ENCODE assay signal across 13 cellular contexts in the genomic region with DNA sequence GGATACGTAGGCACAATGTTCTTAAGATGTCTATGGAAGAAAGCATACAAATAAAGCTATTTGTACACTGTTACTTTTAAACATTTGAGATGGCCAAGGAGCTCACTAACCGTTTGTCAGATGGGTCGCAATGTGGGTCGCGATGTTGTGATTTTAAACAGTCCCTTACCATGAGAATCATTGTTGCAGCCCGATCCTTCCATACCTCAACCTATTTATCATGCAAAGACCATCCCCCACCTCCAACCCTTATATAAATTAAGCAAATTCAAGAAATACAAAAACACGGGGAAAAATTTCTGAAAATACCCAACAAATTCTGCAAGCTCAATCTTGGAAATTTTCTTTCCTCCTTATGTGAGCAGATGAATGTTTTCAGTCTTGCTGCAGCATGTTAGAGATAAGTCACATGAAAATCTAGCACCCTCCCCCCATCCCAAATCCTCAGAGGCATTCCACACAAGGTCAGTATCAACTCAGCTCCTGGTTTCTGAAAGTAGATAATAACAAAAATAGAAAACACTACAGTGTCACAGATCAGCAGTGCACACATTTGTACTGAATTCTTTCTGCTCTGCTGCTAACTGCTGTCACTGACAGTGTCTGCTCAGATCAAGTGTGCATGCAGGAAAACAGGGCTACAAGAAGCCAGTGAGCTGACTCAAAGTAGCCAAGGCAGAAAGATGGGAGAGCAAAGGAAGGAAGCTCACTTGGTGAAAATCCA.
A peak's percentile ranks its signal among the peaks of the same experiment; 100 is the strongest.
DNase-seq lines count a peak whose midpoint lies in the region; ATAC-seq, FAIRE-seq and TF ChIP-seq lines count a peak whose summit lies in the region.
"Had no signal": no experiment of that assay in that cellular context is flagged by ENCODE, and none has a peak within 500 bp of the region (broad histone marks: within the 10 kb centered on the region; RNA-seq: fewer than 3 reads in every experiment).

No MANE protein-coding gene starts in this region.

- H3K36me3 ChIP-seq in iPS-18a (ENCODE audit: control insufficient read depth, low read depth, low read length) (no peaks in the 10 kb centered on the region), testis (ENCODE audit: low read depth, missing control alignments) (no peaks in the 10 kb centered on the region)

- H3K9me3 ChIP-seq in iPS-18a (ENCODE audit: control insufficient read depth, low read depth, low read length) (no peaks in the 10 kb centered on the region), testis (no peaks in the 10 kb centered on the region)

- H3K4me1 ChIP-seq in iPS-18a (ENCODE audit: control insufficient read depth, low read depth, low read length) (peaks cover 19% of the 10 kb centered on the region), testis (no peaks in the 10 kb centered on the region)

- no peak for DNase-seq in activated CD8-positive, alpha-beta T cell treated with anti-CD3 and anti-CD28 coated beads for 36 hours
- DNase-seq in activated CD8-positive, alpha-beta T cell treated with anti-CD3 and anti-CD28 coated beads, Interleukin-2, amount 10 ng/mL, durations not matched to agents 7 days and 5 days, result no peak
- DNase-seq in cerebellar cortex (ENCODE audit: low spot score), result peak; percentile 80
- DNase-seq in testis, result peak; percentile 41
- no peak for DNase-seq in activated gamma-delta T cell (lab: John Stamatoyannopoulos, UW)
- no peak for DNase-seq in RCC 7860 (ENCODE audit: low spot score)
- DNase-seq in activated CD4-positive, alpha-beta T cell treated with anti-CD3 and anti-CD28 coated beads, Interleukin-2, amount 50 U/mL, for 4 hours, result no peak
- DNase-seq: activated naive CD4-positive, alpha-beta T cell treated with anti-CD3 and anti-CD28 coated beads for 36 hours; NCI-H226; small intestine had no signal

- H3K27ac ChIP-seq in iPS-18a (ENCODE audit: low read length), result peak overlapping the region; percentile 91
- peak overlapping the region in 1 of 2 donors; percentile 55 for H3K27ac ChIP-seq in testis

- H3K9me3 Mint-ChIP-seq in activated CD8-positive, alpha-beta T cell treated with anti-CD3 and anti-CD28 coated beads for 36 hours, result peaks cover 3% of the 10 kb centered on the region
- H3K9me3 Mint-ChIP-seq in activated CD8-positive, alpha-beta T cell treated with anti-CD3 and anti-CD28 coated beads, Interleukin-2, amount 10 ng/mL, durations not matched to agents 7 days and 5 days (ENCODE audit: insufficient read depth), result no peaks in the 10 kb centered on the region
- H3K9me3 Mint-ChIP-seq: T-helper 1 cell treated with Interleukin-12 subunit alpha and Interleukin-12 subunit beta and Interleukin-4 antibody, amounts not matched to agents 30 μg/mL and 1 μg/mL, for 36 hours had no signal

- peaks cover 38% of the 10 kb centered on the region for H3K36me3 Mint-ChIP-seq in activated CD8-positive, alpha-beta T cell treated with anti-CD3 and anti-CD28 coated beads for 36 hours (ENCODE audit: low read depth)
- H3K36me3 Mint-ChIP-seq in activated CD8-positive, alpha-beta T cell treated with anti-CD3 and anti-CD28 coated beads, Interleukin-2, amount 10 ng/mL, durations not matched to agents 7 days and 5 days (ENCODE audit: low read depth), result peaks cover 44% of the 10 kb centered on the region

- H3K27ac Mint-ChIP-seq in activated CD8-positive, alpha-beta T cell treated with anti-CD3 and anti-CD28 coated beads for 36 hours, result peak overlapping the region; percentile 21
- H3K27ac Mint-ChIP-seq in activated CD8-positive, alpha-beta T cell treated with anti-CD3 and anti-CD28 coated beads, Interleukin-2, amount 10 ng/mL, durations not matched to agents 7 days and 5 days, result no peak overlapping the region
- H3K27ac Mint-ChIP-seq: activated naive CD4-positive, alpha-beta T cell treated with anti-CD3 and anti-CD28 coated beads for 36 hours; T-helper 1 cell treated with Interleukin-12 subunit alpha and Interleukin-12 subunit beta and Interleukin-4 antibody, amounts not matched to agents 30 μg/mL and 1 μg/mL, for 36 hours had no signal

- H3K9ac ChIP-seq in iPS-18a (ENCODE audit: low read length), result peak overlapping the region; percentile 76

- TF ChIP-seq POLR2A in testis (IDR thresholded peaks at IDR 0.05), result no peak

- H3K27me3 ChIP-seq in iPS-18a (ENCODE audit: control insufficient read depth, insufficient read depth, low read length) (no peaks in the 10 kb centered on the region), testis (no peaks in the 10 kb centered on the region)

- 36 to 43% methylated on average over 7 of the region's 7 CpGs for WGBS in testis, 2 donors

- ATAC-seq in activated CD8-positive, alpha-beta T cell treated with anti-CD3 and anti-CD28 coated beads for 36 hours, result no peak
- ATAC-seq in activated CD8-positive, alpha-beta T cell treated with anti-CD3 and anti-CD28 coated beads, Interleukin-2, amount 10 ng/mL, durations not matched to agents 7 days and 5 days, result no peak
- ATAC-seq: GM12878 had no signal

- H3K27me3 Mint-ChIP-seq in activated CD8-positive, alpha-beta T cell treated with anti-CD3 and anti-CD28 coated beads for 36 hours, result no peaks in the 10 kb centered on the region
- H3K27me3 Mint-ChIP-seq in activated CD8-positive, alpha-beta T cell treated with anti-CD3 and anti-CD28 coated beads, Interleukin-2, amount 10 ng/mL, durations not matched to agents 7 days and 5 days (ENCODE audit: low read depth), result no peaks in the 10 kb centered on the region

- H3K4me1 Mint-ChIP-seq in activated CD8-positive, alpha-beta T cell treated with anti-CD3 and anti-CD28 coated beads for 36 hours (ENCODE audit: low read depth), result peaks cover 16% of the 10 kb centered on the region
- H3K4me1 Mint-ChIP-seq in activated CD8-positive, alpha-beta T cell treated with anti-CD3 and anti-CD28 coated beads, Interleukin-2, amount 10 ng/mL, durations not matched to agents 7 days and 5 days (ENCODE audit: low read depth), result no peaks in the 10 kb centered on the region

- CTCF ChIA-PET in activated CD8-positive, alpha-beta T cell treated with anti-CD3 and anti-CD28 coated beads for 36 hours (lab: Charles Lee), result interaction anchor here (1.2 kb wide), 2 partner anchors 13 to 16 kb away, joined by 3 to 4 read pairs; no protein-coding TSS in a partner anchor
- CTCF ChIA-PET in activated CD8-positive, alpha-beta T cell treated with anti-CD3 and anti-CD28 coated beads, Interleukin-2, amount 10 ng/mL, durations not matched to agents 7 days and 5 days (lab: Charles Lee), result interaction anchor here (0.7 to 1.7 kb wide), 3 partner anchors 100 to 346 kb away, joined by 3 read pairs; a partner anchor contains a TSS

- peak overlapping the region; percentile 63 for H3K4me3 ChIP-seq in iPS-18a (ENCODE audit: low read length)
- no peak overlapping the region for H3K4me3 ChIP-seq in testis
- H3K4me3 ChIP-seq: GM12878 had no signal

- no peak for TF ChIP-seq CTCF in activated CD8-positive, alpha-beta T cell treated with anti-CD3 and anti-CD28 coated beads for 36 hours (IDR thresholded peaks at IDR 0.05)
- TF ChIP-seq CTCF in testis (IDR thresholded peaks at IDR 0.05), result no peak

- no peak for FAIRE-seq in RCC 7860 (lab: Jason Lieb, UNC)
- FAIRE-seq: GM12878, small intestine had no signal

- intact Hi-C loops in activated CD8-positive, alpha-beta T cell treated with anti-CD3 and anti-CD28 coated beads for 36 hours (cut with micrococcal nuclease), result no loop called here
- intact Hi-C loops in testis (cut with DNase I; ENCODE audit: low total_unique reads), result no loop called here

- no peak overlapping the region for H3K4me3 Mint-ChIP-seq in activated CD8-positive, alpha-beta T cell treated with anti-CD3 and anti-CD28 coated beads for 36 hours
- H3K4me3 Mint-ChIP-seq in activated CD8-positive, alpha-beta T cell treated with anti-CD3 and anti-CD28 coated beads, Interleukin-2, amount 10 ng/mL, durations not matched to agents 7 days and 5 days, result no peak overlapping the region
- H3K4me3 Mint-ChIP-seq: activated naive CD4-positive, alpha-beta T cell treated with anti-CD3 and anti-CD28 coated beads for 36 hours; T-helper 1 cell treated with Interleukin-12 subunit alpha and Interleukin-12 subunit beta and Interleukin-4 antibody, amounts not matched to agents 30 μg/mL and 1 μg/mL, for 36 hours had no signal

- POLR2A ChIA-PET in activated CD8-positive, alpha-beta T cell treated with anti-CD3 and anti-CD28 coated beads for 36 hours (lab: Charles Lee), result interaction anchor here (2.0 kb wide), 1 partner anchor 10 kb away, joined by 5 read pairs; no protein-coding TSS in a partner anchor
- POLR2A ChIA-PET in activated CD8-positive, alpha-beta T cell treated with anti-CD3 and anti-CD28 coated beads, Interleukin-2, amount 10 ng/mL, durations not matched to agents 7 days and 5 days (lab: Charles Lee), result no interaction called here

Comparison
In these comparisons a context has a peak if more than half of its experiments do, and no peak if none do; other contexts are left out.
1. DNase-seq: peak in cerebellar cortex (single experiment) and testis (single experiment); none in activated CD8-positive, alpha-beta T cell treated with anti-CD3 and anti-CD28 coated beads for 36 hours (single experiment), activated CD8-positive, alpha-beta T cell treated with anti-CD3 and anti-CD28 coated beads, Interleukin-2, amount 10 ng/mL, durations not matched to agents 7 days and 5 days (single experiment), activated gamma-delta T cell (single experiment), RCC 7860 (single experiment) and activated CD4-positive, alpha-beta T cell treated with anti-CD3 and anti-CD28 coated beads, Interleukin-2, amount 50 U/mL, for 4 hours (0 of 2).